ENCODE assay signal across 8 cellular contexts in the genomic region with DNA sequence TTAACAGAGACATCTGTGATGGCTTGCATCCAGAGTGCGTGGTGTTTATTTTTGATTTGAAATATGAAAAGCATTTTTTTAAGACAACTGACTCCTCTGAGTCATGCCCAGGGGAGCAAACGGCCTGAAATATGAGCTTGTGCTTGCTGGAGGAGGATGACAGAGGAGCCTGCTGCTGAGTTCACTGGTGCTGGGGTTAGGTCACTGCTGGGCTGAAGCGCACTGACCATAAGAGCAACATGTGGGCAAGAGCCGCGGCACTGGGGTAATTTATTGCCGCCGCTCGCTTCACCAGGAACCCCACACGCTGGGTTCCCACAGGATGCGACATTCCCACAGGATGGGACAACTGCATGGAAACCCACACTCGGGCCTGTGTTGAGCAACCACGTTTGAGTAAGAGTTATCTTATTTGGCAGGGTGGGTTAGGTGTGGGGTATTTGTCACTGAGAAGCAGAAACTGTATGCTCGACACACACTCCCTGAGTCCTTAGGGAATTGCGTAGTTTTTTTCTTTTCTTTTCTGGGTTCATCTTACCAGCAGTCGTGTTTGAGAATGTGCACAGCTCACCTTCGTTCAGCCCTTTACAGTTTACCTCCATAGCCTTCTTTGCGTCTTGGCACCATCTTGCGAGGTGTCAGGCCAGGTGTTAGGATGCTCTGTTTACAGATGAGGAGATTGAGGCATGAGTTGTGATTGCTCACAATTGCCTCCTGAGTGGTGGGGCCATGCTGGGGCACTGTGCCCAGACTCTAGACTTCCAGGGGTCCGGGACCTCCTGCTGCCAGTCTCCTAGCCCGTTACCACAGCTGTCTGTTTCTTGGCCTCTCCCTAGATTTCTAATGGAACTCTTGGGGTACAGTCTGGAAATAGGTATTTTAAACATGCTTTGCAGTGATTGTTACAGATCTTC.
DNase-seq lines count a peak whose midpoint lies in the region; ATAC-seq, FAIRE-seq and TF ChIP-seq lines count a peak whose summit lies in the region.

No MANE protein-coding gene starts in this region.

- H3K27ac Mint-ChIP-seq in IgD-negative memory B cell: peak overlapping the region; percentile 9 to 84 (median 18)

- CTCF ChIA-PET in K562 (lab: Yijun Ruan, JAX; ENCODE audit: low intra/inter-chr PET ratio): no interaction called here

- no peaks in the 10 kb centered on the region; the same call in 1 of the 2 replicates for H4K20me1 ChIP-seq in K562 (replicated peaks; ENCODE audit: control insufficient read depth, insufficient read depth, low read length)

- H3K4me1 Mint-ChIP-seq in IgD-negative memory B cell: peaks cover 46 to 68% (median 57%) of the 10 kb centered on the region in 3 donors

- H3K36me3 ChIP-seq in K562 (ENCODE audit: control insufficient read depth, insufficient read depth, low read length): peaks cover 10% of the 10 kb centered on the region; the same call in 2 of the 3 replicates
- no peaks in the 10 kb centered on the region for H3K36me3 ChIP-seq in tibial nerve

- POLR2A ChIA-PET in K562 (lab: Yijun Ruan, JAX): interaction anchor here (0.5 to 1.5 kb wide), 10 partner anchors 9 to 125 kb away, joined by 3 to 7 read pairs (median 4); no protein-coding TSS in a partner anchor

- DNase-seq in AG08395 (ENCODE audit: low spot score): peak; percentile 95
- DNase-seq in K562 (ENCODE audit: extremely low read depth in 1 of 4, low spot score in 3 of 4): peak; percentile 35 to 81 (median 60)
- no peak for DNase-seq in left lobe of liver (ENCODE audit: low spot score)
- peak; percentile 79 to 91 for DNase-seq in tibial nerve (ENCODE audit: low spot score in 2 of 2)
- DNase-seq in SKM-1 treated with dmso at 0.1 percent for 144 hours (lab: John Stamatoyannopoulos, UW; ENCODE audit: unreplicated experiment): no peak
- DNase-seq in GM10266 (ENCODE audit: extremely low spot score): no peak

- peak overlapping the region; percentile 60 for H3K4me2 ChIP-seq in K562 (ENCODE audit: insufficient read depth, low read length)

- H3K27me3 Mint-ChIP-seq in IgD-negative memory B cell: no peaks in the 10 kb centered on the region

- no peaks in the 10 kb centered on the region for H3K9me1 ChIP-seq in K562 (ENCODE audit: control insufficient read depth, insufficient read depth, low read length)

- ATAC-seq in K562 (peak; percentile 91), left lobe of liver (peak; percentile 6), GM19324 (IDR thresholded peaks at IDR 0.05; ENCODE audit: low FRiP score, unreplicated experiment) (no peak)

- H3K36me3 Mint-ChIP-seq in IgD-negative memory B cell: peaks cover 6% of the 10 kb centered on the region

- BruUV-seq in K562 (replicated peaks; lab: Mats Ljungman, UMichigan): no TSS peak

- H3K9ac ChIP-seq in K562 (ENCODE audit: insufficient read depth in 1 of 2, low read depth in 2 of 2, low read length in 2 of 2): peak overlapping the region; percentile 20 to 53; a peak in 3 of 4 replicates

- peak overlapping the region; percentile 83; the same call in 2 of the 3 replicates for H3K27ac ChIP-seq in K562 (ENCODE audit: extremely low read depth, low read depth, low read length)
- H3K27ac ChIP-seq in tibial nerve: peak overlapping the region; percentile 35 to 89 (median 74)

- no peak overlapping the region for H3K4me3 Mint-ChIP-seq in IgD-negative memory B cell

- H3K27me3 ChIP-seq in K562 (ENCODE audit: control insufficient read depth in 2 of 2, insufficient read depth in 2 of 2, low read length in 2 of 2) (no peaks in the 10 kb centered on the region), tibial nerve (no peaks in the 10 kb centered on the region)

- H2AFZ ChIP-seq in K562 (ENCODE audit: low read depth, low read length): peak overlapping the region; percentile 51; the same call in 1 of the 2 replicates

- no peak for TF ChIP-seq POLR2A in K562 (conservative IDR thresholded peaks at IDR 0.05)
- TF ChIP-seq POLR2A in tibial nerve (IDR thresholded peaks at IDR 0.05): no peak

- H3K9me3 ChIP-seq in K562 (replicated peaks; ENCODE audit: control insufficient read depth, insufficient read depth, low read depth, low read length) (no peaks in the 10 kb centered on the region), tibial nerve (no peaks in the 10 kb centered on the region)

- 41% methylated on average over 20 of the region's 20 CpGs for WGBS in K562 (ENCODE audit: insufficient coverage, low coverage, missing lambda C conversion rate)
- WGBS in tibial nerve, 2 donors: 48 to 56% methylated on average over 19 to 20 of the region's 20 CpGs

- H3K4me3 ChIP-seq in K562: no peak overlapping the region
- H3K4me3 ChIP-seq in tibial nerve: no peak overlapping the region

- no peak for TF ChIP-seq CTCF in K562 (IDR thresholded peaks at IDR 0.05 in 2 of 3, conservative IDR thresholded peaks at IDR 0.05 in 1 of 3; ENCODE audit: insufficient read depth in 2 of 3, low read depth in 1 of 3, low read length in 3 of 3)
- TF ChIP-seq CTCF in tibial nerve (IDR thresholded peaks at IDR 0.05): no peak
- no peak for TF ChIP-seq CTCF in GM10266 (IDR thresholded peaks at IDR 0.05; ENCODE audit: control insufficient read depth, insufficient read depth, low read depth, missing control alignments)

- TF ChIP-seq RAD21 in K562 (CRISPR knock-in tag; conservative IDR thresholded peaks at IDR 0.05 in 1 of 2, IDR thresholded peaks at IDR 0.05 in 1 of 2): 0 out of 4 replicates have a peak, but pooled peaks of 1 of the 2 experiments have one; percentile 6

- no peaks in the 10 kb centered on the region for H3K9me3 Mint-ChIP-seq in IgD-negative memory B cell

- intact Hi-C loops in K562 (cut with micrococcal nuclease): no loop called here

- peaks cover 43% of the 10 kb centered on the region for H3K79me2 ChIP-seq in K562 (ENCODE audit: control insufficient read depth, insufficient read depth, low read length)

- TF ChIP-seq EP300 in K562 (IDR thresholded peaks at IDR 0.05; ENCODE audit: low read length) (peak; percentile 57; the same call in 1 of the 2 replicates), tibial nerve (IDR thresholded peaks at IDR 0.05) (peak; percentile 19 to 87)

- FAIRE-seq in K562 (lab: Jason Lieb, UNC): peak; percentile 84

- in situ Hi-C loops in K562 (cut with MboI): no loop called here

- peaks cover 23 to 49% of the 10 kb centered on the region in 2 experiments for H3K4me1 ChIP-seq in K562 (replicated peaks in 1 of 2; ENCODE audit: control insufficient read depth in 2 of 2, insufficient read depth in 2 of 2, low read length in 2 of 2)
- peaks cover 0 to 74% (median 33%) of the 10 kb centered on the region in 4 donors for H3K4me1 ChIP-seq in tibial nerve

TF ChIP-seq in K562, 482 proteins besides CTCF, POLR2A, EP300 and RAD21 (continues in another document):
- TF ChIP-seq LCOR (CRISPR knock-in tag; IDR thresholded peaks at IDR 0.05): 0 out of 2 replicates have a peak, but pooled peaks have one; percentile 23
- no peak for TF ChIP-seq FOXJ2 (tag; IDR thresholded peaks at IDR 0.05)
- TF ChIP-seq CCNT2 (IDR thresholded peaks at IDR 0.05; ENCODE audit: borderline replicate concordance, extremely low read depth, insufficient read length, low read depth, low read length): no peak
- TF ChIP-seq KAT8 (IDR thresholded peaks at IDR 0.05; ENCODE audit: low read depth): no peak
- TF ChIP-seq MAZ (CRISPR knock-in tag; conservative IDR thresholded peaks at IDR 0.05 in 1 of 2, IDR thresholded peaks at IDR 0.05 in 1 of 2): no peak
- TF ChIP-seq ZNF644 (tag; IDR thresholded peaks at IDR 0.05; ENCODE audit: low read depth): no peak
- TF ChIP-seq CREBBP (IDR thresholded peaks at IDR 0.05; ENCODE audit: low read depth, low read length): no peak
- TF ChIP-seq MTF1 (CRISPR knock-in tag; IDR thresholded peaks at IDR 0.05; ENCODE audit: borderline replicate concordance): no peak
- TF ChIP-seq, protein P1, sequence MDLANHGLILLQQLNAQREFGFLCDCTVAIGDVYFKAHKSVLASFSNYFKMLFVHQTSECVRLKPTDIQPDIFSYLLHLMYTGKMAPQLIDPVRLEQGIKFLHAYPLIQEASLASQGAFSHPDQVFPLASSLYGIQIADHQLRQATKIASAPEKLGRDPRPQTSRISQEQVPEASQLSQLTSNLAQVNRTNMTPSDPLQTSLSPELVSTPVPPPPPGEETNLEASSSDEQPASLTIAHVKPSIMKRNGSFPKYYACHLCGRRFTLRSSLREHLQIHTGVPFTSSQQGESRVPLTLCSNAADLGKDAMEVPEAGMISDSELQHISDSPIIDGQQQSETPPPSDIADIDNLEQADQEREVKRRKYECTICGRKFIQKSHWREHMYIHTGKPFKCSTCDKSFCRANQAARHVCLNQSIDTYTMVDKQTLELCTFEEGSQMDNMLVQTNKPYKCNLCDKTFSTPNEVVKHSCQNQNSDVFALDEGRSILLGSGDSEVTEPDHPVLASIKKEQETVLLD (IDR thresholded peaks at IDR 0.05): no peak
- TF ChIP-seq CREB1 (IDR thresholded peaks at IDR 0.05): no peak; the same call in 1 of the 2 replicates
- peak; percentile 22; the same call in 1 of the 2 replicates for TF ChIP-seq CREB1 (CRISPR knock-in tag; IDR thresholded peaks at IDR 0.05)
- no peak for TF ChIP-seq HMGN3 (IDR thresholded peaks at IDR 0.05; ENCODE audit: borderline replicate concordance, extremely low read depth, insufficient read length, low read depth, low read length)
- TF ChIP-seq CHD4 (IDR thresholded peaks at IDR 0.05; ENCODE audit: insufficient read depth, insufficient replicate concordance, low read depth, low read length, poor library complexity, severe bottlenecking): no peak
- no peak for TF ChIP-seq NONO (IDR thresholded peaks at IDR 0.05; ENCODE audit: low read depth in 2 of 2, low read length in 1 of 2)
- no peak for TF ChIP-seq ZNF23 (CRISPR knock-in tag; IDR thresholded peaks at IDR 0.05)
- TF ChIP-seq NRF1 (conservative IDR thresholded peaks at IDR 0.05 in 1 of 2, IDR thresholded peaks at IDR 0.05 in 1 of 2): peak; percentile 63 to 68
- TF ChIP-seq FOSL1 (tag; conservative IDR thresholded peaks at IDR 0.05): peak; percentile 90
- TF ChIP-seq ZNF239 (CRISPR knock-in tag; IDR thresholded peaks at IDR 0.05): no peak
- TF ChIP-seq, protein P2, sequence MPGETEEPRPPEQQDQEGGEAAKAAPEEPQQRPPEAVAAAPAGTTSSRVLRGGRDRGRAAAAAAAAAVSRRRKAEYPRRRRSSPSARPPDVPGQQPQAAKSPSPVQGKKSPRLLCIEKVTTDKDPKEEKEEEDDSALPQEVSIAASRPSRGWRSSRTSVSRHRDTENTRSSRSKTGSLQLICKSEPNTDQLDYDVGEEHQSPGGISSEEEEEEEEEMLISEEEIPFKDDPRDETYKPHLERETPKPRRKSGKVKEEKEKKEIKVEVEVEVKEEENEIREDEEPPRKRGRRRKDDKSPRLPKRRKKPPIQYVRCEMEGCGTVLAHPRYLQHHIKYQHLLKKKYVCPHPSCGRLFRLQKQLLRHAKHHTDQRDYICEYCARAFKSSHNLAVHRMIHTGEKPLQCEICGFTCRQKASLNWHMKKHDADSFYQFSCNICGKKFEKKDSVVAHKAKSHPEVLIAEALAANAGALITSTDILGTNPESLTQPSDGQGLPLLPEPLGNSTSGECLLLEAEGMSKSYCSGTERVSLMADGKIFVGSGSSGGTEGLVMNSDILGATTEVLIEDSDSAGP (CRISPR knock-in tag; IDR thresholded peaks at IDR 0.05): no peak
- peak in 1 of 2 experiments; percentile 60; a peak in 1 of 3 replicates for TF ChIP-seq CBX3 (IDR thresholded peaks at IDR 0.05; ENCODE audit: borderline replicate concordance in 1 of 2, low read length in 2 of 2)

Comparison
In these comparisons a context has a peak if more than half of its experiments do, and no peak if none do; other contexts are left out.
1. DNase-seq: peak in AG08395 (single experiment), K562 (4 of 4) and tibial nerve (2 of 2); none in left lobe of liver (single experiment), SKM-1 treated with dmso at 0.1 percent for 144 hours (single experiment) and GM10266 (single experiment).